Comparison of ENCODE assay signal across 2 cellular contexts in the genomic region with DNA sequence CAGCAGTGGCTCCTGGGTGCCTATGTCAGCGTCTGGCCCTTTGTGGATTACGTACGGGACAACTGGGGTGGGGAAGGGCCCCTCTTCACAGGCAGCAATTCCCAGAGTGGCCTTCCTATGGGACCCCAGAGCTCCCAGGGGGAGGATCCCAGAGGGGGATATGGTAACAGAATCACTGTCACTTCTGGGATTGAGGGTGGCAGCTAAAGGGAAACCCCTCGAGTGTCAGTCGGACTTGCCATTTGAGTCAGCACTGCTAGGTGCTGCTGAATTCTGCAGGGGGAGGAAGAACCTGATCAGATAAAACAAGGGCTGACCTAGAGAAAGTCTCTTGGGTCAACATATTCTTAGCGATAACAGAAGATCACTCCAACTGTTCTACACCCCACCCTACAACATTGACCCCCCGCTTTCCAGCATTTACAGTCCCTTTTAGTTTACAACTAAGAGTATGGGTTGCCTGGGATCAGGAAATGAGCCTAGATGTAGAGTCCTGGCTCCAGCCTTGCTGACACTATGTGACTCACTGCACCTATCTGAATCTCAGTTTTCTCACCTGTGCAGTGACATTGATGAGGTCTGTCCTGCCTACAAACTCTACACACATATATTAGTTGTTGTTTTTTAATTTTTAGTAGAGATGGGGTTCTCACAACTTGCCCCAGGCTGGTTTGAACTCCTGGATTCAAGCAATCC.
TF ChIP-seq lines count a peak whose summit lies in the region.

No MANE protein-coding gene starts in this region.

TF ChIP-seq in GM12878, 131 proteins besides CTCF, POLR2A, EP300 and RAD21 (continued from another document and continues in another):
- TF ChIP-seq NR2C2 (IDR thresholded peaks at IDR 0.05; ENCODE audit: borderline replicate concordance, control insufficient read depth, insufficient read length, low read depth) (no peak), NBN (IDR thresholded peaks at IDR 0.05) (peak; percentile 73; the same call in 1 of the 2 replicates), MEF2A (IDR thresholded peaks at IDR 0.05; ENCODE audit: insufficient read depth, low read depth, low read length) (no peak), HDAC2 (IDR thresholded peaks at IDR 0.05) (no peak), SMAD5 (IDR thresholded peaks at IDR 0.05; ENCODE audit: low read depth) (no peak), EGR1 (IDR thresholded peaks at IDR 0.05; ENCODE audit: borderline replicate concordance in 1 of 2, low read depth in 2 of 2, low read length in 2 of 2) (peak in 1 of 2 experiments; percentile 35; a peak in 1 of 3 replicates), PAX5 (IDR thresholded peaks at IDR 0.05; ENCODE audit: borderline replicate concordance, low read depth, low read length) (peak; percentile 64; the same call in 1 of the 2 replicates), GABPA (IDR thresholded peaks at IDR 0.05; ENCODE audit: low read depth) (no peak), POLR2AphosphoS2 (IDR thresholded peaks at IDR 0.05; ENCODE audit: low read depth, low read length) (no peak; the same call in 1 of the 2 replicates), BMI1 (IDR thresholded peaks at IDR 0.05; ENCODE audit: borderline replicate concordance) (peak; percentile 66; the same call in 1 of the 2 replicates), RBBP5 (conservative IDR thresholded peaks at IDR 0.05) (no peak; the same call in 1 of the 2 replicates), NFXL1 (IDR thresholded peaks at IDR 0.05; ENCODE audit: borderline replicate concordance) (no peak), POU2F2 (IDR thresholded peaks at IDR 0.05; ENCODE audit: borderline replicate concordance, low read depth, low read length) (peak; percentile 55; the same call in 2 of the 3 replicates), BACH1 (IDR thresholded peaks at IDR 0.05; ENCODE audit: borderline replicate concordance) (peak; percentile 53; the same call in 1 of the 2 replicates), NR2F1 (conservative IDR thresholded peaks at IDR 0.05) (peak; percentile 92), NRF1 (conservative IDR thresholded peaks at IDR 0.05; ENCODE audit: low read depth, low read length) (no peak), MTA3 (IDR thresholded peaks at IDR 0.05; ENCODE audit: borderline replicate concordance, low read length) (0 out of 2 replicates have a peak, but pooled peaks have one; percentile 85), TCF3 (IDR thresholded peaks at IDR 0.05; ENCODE audit: borderline replicate concordance, insufficient read depth, low read depth, low read length) (no peak), RFX5 (IDR thresholded peaks at IDR 0.05; ENCODE audit: low read depth, low read length) (no peak; the same call in 1 of the 2 replicates), HDAC6 (IDR thresholded peaks at IDR 0.05; ENCODE audit: unreplicated experiment) (no peak), RB1 (IDR thresholded peaks at IDR 0.05; ENCODE audit: borderline replicate concordance) (peak; percentile 96), LARP7 (IDR thresholded peaks at IDR 0.05) (0 out of 2 replicates have a peak, but pooled peaks have one; percentile 11), SREBF2 (IDR thresholded peaks at IDR 0.05; ENCODE audit: low read length) (no peak), ZNF207 (IDR thresholded peaks at IDR 0.05; ENCODE audit: borderline replicate concordance) (0 out of 2 replicates have a peak, but pooled peaks have one; percentile 7)
- TF ChIP-seq, protein P1, sequence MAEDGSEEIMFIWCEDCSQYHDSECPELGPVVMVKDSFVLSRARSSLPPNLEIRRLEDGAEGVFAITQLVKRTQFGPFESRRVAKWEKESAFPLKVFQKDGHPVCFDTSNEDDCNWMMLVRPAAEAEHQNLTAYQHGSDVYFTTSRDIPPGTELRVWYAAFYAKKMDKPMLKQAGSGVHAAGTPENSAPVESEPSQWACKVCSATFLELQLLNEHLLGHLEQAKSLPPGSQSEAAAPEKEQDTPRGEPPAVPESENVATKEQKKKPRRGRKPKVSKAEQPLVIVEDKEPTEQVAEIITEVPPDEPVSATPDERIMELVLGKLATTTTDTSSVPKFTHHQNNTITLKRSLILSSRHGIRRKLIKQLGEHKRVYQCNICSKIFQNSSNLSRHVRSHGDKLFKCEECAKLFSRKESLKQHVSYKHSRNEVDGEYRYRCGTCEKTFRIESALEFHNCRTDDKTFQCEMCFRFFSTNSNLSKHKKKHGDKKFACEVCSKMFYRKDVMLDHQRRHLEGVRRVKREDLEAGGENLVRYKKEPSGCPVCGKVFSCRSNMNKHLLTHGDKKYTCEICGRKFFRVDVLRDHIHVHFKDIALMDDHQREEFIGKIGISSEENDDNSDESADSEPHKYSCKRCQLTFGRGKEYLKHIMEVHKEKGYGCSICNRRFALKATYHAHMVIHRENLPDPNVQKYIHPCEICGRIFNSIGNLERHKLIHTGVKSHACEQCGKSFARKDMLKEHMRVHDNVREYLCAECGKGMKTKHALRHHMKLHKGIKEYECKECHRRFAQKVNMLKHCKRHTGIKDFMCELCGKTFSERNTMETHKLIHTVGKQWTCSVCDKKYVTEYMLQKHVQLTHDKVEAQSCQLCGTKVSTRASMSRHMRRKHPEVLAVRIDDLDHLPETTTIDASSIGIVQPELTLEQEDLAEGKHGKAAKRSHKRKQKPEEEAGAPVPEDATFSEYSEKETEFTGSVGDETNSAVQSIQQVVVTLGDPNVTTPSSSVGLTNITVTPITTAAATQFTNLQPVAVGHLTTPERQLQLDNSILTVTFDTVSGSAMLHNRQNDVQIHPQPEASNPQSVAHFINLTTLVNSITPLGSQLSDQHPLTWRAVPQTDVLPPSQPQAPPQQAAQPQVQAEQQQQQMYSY (CRISPR knock-in tag; IDR thresholded peaks at IDR 0.05), result no peak
- TF ChIP-seq, protein P2, sequence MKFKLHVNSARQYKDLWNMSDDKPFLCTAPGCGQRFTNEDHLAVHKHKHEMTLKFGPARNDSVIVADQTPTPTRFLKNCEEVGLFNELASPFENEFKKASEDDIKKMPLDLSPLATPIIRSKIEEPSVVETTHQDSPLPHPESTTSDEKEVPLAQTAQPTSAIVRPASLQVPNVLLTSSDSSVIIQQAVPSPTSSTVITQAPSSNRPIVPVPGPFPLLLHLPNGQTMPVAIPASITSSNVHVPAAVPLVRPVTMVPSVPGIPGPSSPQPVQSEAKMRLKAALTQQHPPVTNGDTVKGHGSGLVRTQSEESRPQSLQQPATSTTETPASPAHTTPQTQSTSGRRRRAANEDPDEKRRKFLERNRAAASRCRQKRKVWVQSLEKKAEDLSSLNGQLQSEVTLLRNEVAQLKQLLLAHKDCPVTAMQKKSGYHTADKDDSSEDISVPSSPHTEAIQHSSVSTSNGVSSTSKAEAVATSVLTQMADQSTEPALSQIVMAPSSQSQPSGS (IDR thresholded peaks at IDR 0.05; ENCODE audit: low read length), result peak; percentile 89
- TF ChIP-seq, protein P3, sequence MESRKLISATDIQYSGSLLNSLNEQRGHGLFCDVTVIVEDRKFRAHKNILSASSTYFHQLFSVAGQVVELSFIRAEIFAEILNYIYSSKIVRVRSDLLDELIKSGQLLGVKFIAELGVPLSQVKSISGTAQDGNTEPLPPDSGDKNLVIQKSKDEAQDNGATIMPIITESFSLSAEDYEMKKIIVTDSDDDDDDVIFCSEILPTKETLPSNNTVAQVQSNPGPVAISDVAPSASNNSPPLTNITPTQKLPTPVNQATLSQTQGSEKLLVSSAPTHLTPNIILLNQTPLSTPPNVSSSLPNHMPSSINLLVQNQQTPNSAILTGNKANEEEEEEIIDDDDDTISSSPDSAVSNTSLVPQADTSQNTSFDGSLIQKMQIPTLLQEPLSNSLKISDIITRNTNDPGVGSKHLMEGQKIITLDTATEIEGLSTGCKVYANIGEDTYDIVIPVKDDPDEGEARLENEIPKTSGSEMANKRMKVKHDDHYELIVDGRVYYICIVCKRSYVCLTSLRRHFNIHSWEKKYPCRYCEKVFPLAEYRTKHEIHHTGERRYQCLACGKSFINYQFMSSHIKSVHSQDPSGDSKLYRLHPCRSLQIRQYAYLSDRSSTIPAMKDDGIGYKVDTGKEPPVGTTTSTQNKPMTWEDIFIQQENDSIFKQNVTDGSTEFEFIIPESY (IDR thresholded peaks at IDR 0.05), result no peak

TF ChIP-seq in HepG2, 621 proteins besides CTCF, POLR2A, EP300 and RAD21 (continued from another document):
- TF ChIP-seq, protein P4, sequence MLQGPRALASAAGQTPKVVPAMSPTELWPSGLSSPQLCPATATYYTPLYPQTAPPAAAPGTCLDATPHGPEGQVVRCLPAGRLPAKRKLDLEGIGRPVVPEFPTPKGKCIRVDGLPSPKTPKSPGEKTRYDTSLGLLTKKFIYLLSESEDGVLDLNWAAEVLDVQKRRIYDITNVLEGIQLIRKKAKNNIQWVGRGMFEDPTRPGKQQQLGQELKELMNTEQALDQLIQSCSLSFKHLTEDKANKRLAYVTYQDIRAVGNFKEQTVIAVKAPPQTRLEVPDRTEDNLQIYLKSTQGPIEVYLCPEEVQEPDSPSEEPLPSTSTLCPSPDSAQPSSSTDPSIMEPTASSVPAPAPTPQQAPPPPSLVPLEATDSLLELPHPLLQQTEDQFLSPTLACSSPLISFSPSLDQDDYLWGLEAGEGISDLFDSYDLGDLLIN (CRISPR knock-in tag; IDR thresholded peaks at IDR 0.05; ENCODE audit: borderline replicate concordance), result no peak
